Comparison of ENCODE assay signal across 8 cellular contexts in genomic region chr3:184334470-184335158, GRCh38. TPM values are rescaled to one million over a fixed set of nuclear protein-coding genes. Genes with fewer than 3 reads are reported as not detected.
DNase-seq lines count a peak whose midpoint lies in the region; ATAC-seq, FAIRE-seq and TF ChIP-seq lines count a peak whose summit lies in the region.

No MANE protein-coding gene starts in this region.

- H3K4me1 Mint-ChIP-seq in Caco-2 (ENCODE audit: low read depth, unreplicated experiment) = no peaks in the 10 kb centered on the region
- H3K4me1 Mint-ChIP-seq in memory B cell = peaks cover 17% of the 10 kb centered on the region

- TF ChIP-seq CTCF in Caco-2 (IDR thresholded peaks at IDR 0.05; ENCODE audit: insufficient read depth in 1 of 2, low read depth in 1 of 2, low read length in 1 of 2, severe bottlenecking in 1 of 2, unreplicated experiment in 1 of 2) = no peak
- no peak for TF ChIP-seq CTCF in K562 (IDR thresholded peaks at IDR 0.05 in 2 of 3, conservative IDR thresholded peaks at IDR 0.05 in 1 of 3; ENCODE audit: insufficient read depth in 2 of 3, low read depth in 1 of 3, low read length in 3 of 3)
- no peak for TF ChIP-seq CTCF in upper lobe of left lung (IDR thresholded peaks at IDR 0.05)

- H3K27me3 ChIP-seq in Caco-2 (replicated peaks; ENCODE audit: control insufficient read depth, insufficient read depth, low read length) (no peaks in the 10 kb centered on the region), SJSA1 (replicated peaks) (no peaks in the 10 kb centered on the region), K562 (ENCODE audit: control insufficient read depth in 2 of 2, insufficient read depth in 2 of 2, low read length in 2 of 2) (no peaks in the 10 kb centered on the region), upper lobe of left lung (no peaks in the 10 kb centered on the region)

- H3K9ac ChIP-seq in K562 (ENCODE audit: insufficient read depth in 1 of 2, low read depth in 2 of 2, low read length in 2 of 2) = peak overlapping the region in 1 of 2 experiments; percentile 56; a peak in 1 of 4 replicates

- TF ChIP-seq POLR2A in K562 (conservative IDR thresholded peaks at IDR 0.05) (no peak), upper lobe of left lung (IDR thresholded peaks at IDR 0.05) (no peak)

- H3K36me3 ChIP-seq in Caco-2 (ENCODE audit: control insufficient read depth, insufficient read depth, low read length) = peaks cover 6% of the 10 kb centered on the region
- H3K36me3 ChIP-seq in SJSA1 = peaks cover 63% of the 10 kb centered on the region
- H3K36me3 ChIP-seq in K562 (ENCODE audit: control insufficient read depth, insufficient read depth, low read length) = peaks cover 59% of the 10 kb centered on the region
- peaks cover 37 to 59% (median 49%) of the 10 kb centered on the region in 4 donors for H3K36me3 ChIP-seq in upper lobe of left lung

- POLR2A ChIA-PET in Caco-2 (lab: Charles Lee) = no interaction called here
- POLR2A ChIA-PET in K562 (lab: Yijun Ruan, JAX) = no interaction called here

- TF ChIP-seq RAD21 in K562 (CRISPR knock-in tag; conservative IDR thresholded peaks at IDR 0.05 in 1 of 2, IDR thresholded peaks at IDR 0.05 in 1 of 2) = no peak

- H4K20me1 ChIP-seq in K562 (replicated peaks; ENCODE audit: control insufficient read depth, insufficient read depth, low read length) = peaks cover 24% of the 10 kb centered on the region

- H3K4me2 ChIP-seq in K562 (ENCODE audit: insufficient read depth, low read length) = no peak overlapping the region

- H3K9me3 ChIP-seq in Caco-2 (no peaks in the 10 kb centered on the region), SJSA1 (replicated peaks) (no peaks in the 10 kb centered on the region), K562 (replicated peaks; ENCODE audit: control insufficient read depth, insufficient read depth, low read depth, low read length) (no peaks in the 10 kb centered on the region), upper lobe of left lung (no peaks in the 10 kb centered on the region)

- peaks cover 11% of the 10 kb centered on the region for H3K9me1 ChIP-seq in K562 (ENCODE audit: control insufficient read depth, insufficient read depth, low read length)

- H3K4me3 ChIP-seq in Caco-2 (ENCODE audit: low read depth, low read length) = no peak overlapping the region
- no peak overlapping the region for H3K4me3 ChIP-seq in SJSA1
- no peak overlapping the region for H3K4me3 ChIP-seq in K562
- no peak overlapping the region for H3K4me3 ChIP-seq in upper lobe of left lung

- H3K27ac Mint-ChIP-seq in Caco-2 (ENCODE audit: unreplicated experiment) = peak overlapping the region; percentile 53
- H3K27ac Mint-ChIP-seq in memory B cell = peak overlapping the region; percentile 52

- TF ChIP-seq EP300 in K562 (IDR thresholded peaks at IDR 0.05; ENCODE audit: low read length) (no peak), upper lobe of left lung (IDR thresholded peaks at IDR 0.05) (no peak)

- 32% methylated on average over 15 of the region's 15 CpGs for WGBS in K562 (ENCODE audit: insufficient coverage, low coverage, missing lambda C conversion rate)
- 79 to 83% methylated on average over 15 of the region's 15 CpGs for WGBS in upper lobe of left lung, 2 donors

- CTCF ChIA-PET in Caco-2 (lab: Charles Lee) = no interaction called here
- CTCF ChIA-PET in K562 (lab: Yijun Ruan, JAX; ENCODE audit: low intra/inter-chr PET ratio) = no interaction called here

- ATAC-seq in K562 (peak; percentile 48), memory B cell (ENCODE audit: low read depth) (no peak), upper lobe of left lung (ENCODE audit: low FRiP score in 2 of 2) (no peak), GM21576 (IDR thresholded peaks at IDR 0.05; ENCODE audit: unreplicated experiment) (no peak), GM21786 (IDR thresholded peaks at IDR 0.05; ENCODE audit: unreplicated experiment) (no peak)

- H3K4me3 Mint-ChIP-seq in Caco-2 (ENCODE audit: unreplicated experiment) (no peak overlapping the region), memory B cell (peak overlapping the region; percentile 33)

- peaks cover 17% of the 10 kb centered on the region for H3K79me2 ChIP-seq in K562 (ENCODE audit: control insufficient read depth, insufficient read depth, low read length)

- H3K4me1 ChIP-seq in Caco-2 (no peaks in the 10 kb centered on the region), SJSA1 (replicated peaks) (peaks cover 68% of the 10 kb centered on the region), K562 (replicated peaks in 1 of 2; ENCODE audit: control insufficient read depth in 2 of 2, insufficient read depth in 2 of 2, low read length in 2 of 2) (peaks cover 51 to 62% of the 10 kb centered on the region in 2 experiments), upper lobe of left lung (peaks cover 32 to 47% (median 39%) of the 10 kb centered on the region in 4 donors)

- DNase-seq in Caco-2 = no peak
- DNase-seq in SJSA1 (ENCODE audit: low read depth in 1 of 2, low spot score in 2 of 2) = peak; percentile 54 to 83
- DNase-seq in K562 (ENCODE audit: extremely low read depth in 1 of 4, low spot score in 3 of 4) = peak in 2 of 4 experiments; percentile 62 to 76
- no peak for DNase-seq in memory B cell (ENCODE audit: low spot score in 2 of 2)
- DNase-seq in upper lobe of left lung = peak in 1 of 2 donors; percentile 83
- no peak for DNase-seq in COLO668 (lab: John Stamatoyannopoulos, UW; ENCODE audit: unreplicated experiment)

- BruUV-seq in Caco-2 (replicated peaks; lab: Mats Ljungman, UMichigan) (TSS peak; percentile 20), K562 (replicated peaks; lab: Mats Ljungman, UMichigan) (no TSS peak)

- intact Hi-C loops in Caco-2 (cut with micrococcal nuclease; ENCODE audit: unreplicated experiment) (no loop called here), K562 (cut with micrococcal nuclease) (no loop called here)

- in situ Hi-C loops in K562 (cut with MboI) = no loop called here

- H3K27me3 Mint-ChIP-seq in Caco-2 (ENCODE audit: insufficient read depth, unreplicated experiment) = no peaks in the 10 kb centered on the region
- H3K27me3 Mint-ChIP-seq in memory B cell = peaks cover 6% of the 10 kb centered on the region

- H3K27ac ChIP-seq in SJSA1 (peak overlapping the region; percentile 81), K562 (ENCODE audit: extremely low read depth, low read depth, low read length) (peak overlapping the region; percentile 83), upper lobe of left lung (peak overlapping the region; percentile 93 to 97 (median 95))

- no peak overlapping the region for H2AFZ ChIP-seq in K562 (ENCODE audit: low read depth, low read length)

- peak; percentile 87 for FAIRE-seq in K562 (lab: Jason Lieb, UNC)

- no peaks in the 10 kb centered on the region for H3K9me3 Mint-ChIP-seq in Caco-2 (ENCODE audit: unreplicated experiment)
- H3K9me3 Mint-ChIP-seq in memory B cell = no peaks in the 10 kb centered on the region

- H3K36me3 Mint-ChIP-seq in Caco-2 (ENCODE audit: insufficient read depth, unreplicated experiment) (peaks cover 93% of the 10 kb centered on the region), memory B cell (peaks cover 13% of the 10 kb centered on the region)

RNA-seq across cellular contexts. Expression of gene FAM131A, which starts 2.8 kb away (rescaled TPM):
- total RNA-seq in Caco-2 (2022) (6.1 and 6.7 TPM in 2 replicates), K562 (2014; rRNA removed) (11.1 and 12.9 TPM in 2 replicates), K562 (2014; rRNA removed; fragmentation: Illumina TruSeq; extraction: Trizol) (2.8 and 3.6 TPM in 2 replicates), K562 (2015; rRNA removed; fragmentation: Illumina TruSeq; extraction: Trizol) (4.3 and 5.3 TPM in 2 replicates), K562 (2021) (8.9 and 9.1 TPM in 2 replicates), upper lobe of left lung (10 to 100 TPM; 14.8 to 52.7 (median 25.2) TPM)
- total RNA-seq in SJSA1 (2014; rRNA removed; shearing (Covaris generic)) = 13.9 and 14.4 TPM in 2 replicates
- total RNA-seq in K562 (2011; cell fraction: chromatin; rRNA removed; ENCODE audit: low replicate concordance) = 29.4 and 66.9 TPM in 2 replicates
- total RNA-seq in K562 (2011; cell fraction: nucleolus; rRNA removed) = 33.2 and 33.8 TPM in 2 replicates
- 38.1 and 45.6 TPM in 2 replicates for total RNA-seq in K562 (2011; cell fraction: nucleoplasm; rRNA removed)
- polyA plus RNA-seq in K562 (2011; rRNA removed) (11.0 and 11.7 TPM in 2 replicates), K562 (2014; fragmentation: Illumina TruSeq; extraction: Trizol) (3.8 and 5.1 TPM in 2 replicates), K562 (2014; fragmentation: Nextera tagmentation; extraction: Ambion mirVana) (1 to 10 TPM in 1 of 2 experiments, under 1 TPM in 1; 0.48 to 1.4 TPM), K562 (2014; rRNA removed) (9.4 and 9.8 TPM in 2 replicates)
- 16.4 and 28.8 TPM in 2 replicates for polyA plus RNA-seq in K562 (2011; cell fraction: cytosol; rRNA removed)
- 22.8 and 31.3 TPM in 2 replicates for polyA plus RNA-seq in K562 (2011; cell fraction: nucleus; rRNA removed)
- 7.3 and 11.6 TPM in 2 replicates for polyA plus RNA-seq in K562 (2012)
- polyA minus RNA-seq in K562 (2011; rRNA and poly(A)+ RNA removed) = 5.0 and 9.2 TPM in 2 replicates
- polyA minus RNA-seq in K562 (2011; cell fraction: cytosol; rRNA and poly(A)+ RNA removed) = 5.5 and 12.1 TPM in 2 replicates
- polyA minus RNA-seq in K562 (2011; cell fraction: nucleus; rRNA and poly(A)+ RNA removed) = 5.3 and 8.0 TPM in 2 replicates

RNA-seq across cellular contexts. Expression of gene EIF4G1, which starts 20.2 kb away (rescaled TPM):
- 410 and 423 TPM in 2 replicates for total RNA-seq in Caco-2 (2022)
- total RNA-seq in SJSA1 (2014; rRNA removed; shearing (Covaris generic)) = 250 and 257 TPM in 2 replicates
- total RNA-seq in K562 (2011; cell fraction: chromatin; rRNA removed; ENCODE audit: low replicate concordance) = 281 and 575 TPM in 2 replicates
- 207 and 253 TPM in 2 replicates for total RNA-seq in K562 (2011; cell fraction: nucleolus; rRNA removed)
- 202 and 220 TPM in 2 replicates for total RNA-seq in K562 (2011; cell fraction: nucleoplasm; rRNA removed)
- 299 and 324 TPM in 2 replicates for total RNA-seq in K562 (2014; rRNA removed)
- 117 and 129 TPM in 2 replicates for total RNA-seq in K562 (2014; rRNA removed; fragmentation: Illumina TruSeq; extraction: Trizol)
- total RNA-seq in K562 (2015; rRNA removed; fragmentation: Illumina TruSeq; extraction: Trizol) = 141 and 154 TPM in 2 replicates
- total RNA-seq in K562 (2021) = 493 and 505 TPM in 2 replicates
- 155 and 197 TPM in 2 replicates for polyA plus RNA-seq in K562 (2011; rRNA removed)
- 158 and 307 TPM in 2 replicates for polyA plus RNA-seq in K562 (2011; cell fraction: cytosol; rRNA removed)
- polyA plus RNA-seq in K562 (2011; cell fraction: nucleus; rRNA removed) = 252 and 363 TPM in 2 replicates
- polyA plus RNA-seq in K562 (2012) = 182 and 302 TPM in 2 replicates
- 343 and 378 TPM in 2 replicates for polyA plus RNA-seq in K562 (2014; fragmentation: Illumina TruSeq; extraction: Trizol)
- 1 to 10 TPM; 4.6 to 6.5 TPM for polyA plus RNA-seq in K562 (2014; fragmentation: Nextera tagmentation; extraction: Ambion mirVana)
- 216 and 241 TPM in 2 replicates for polyA plus RNA-seq in K562 (2014; rRNA removed)
- polyA minus RNA-seq in K562 (2011; rRNA and poly(A)+ RNA removed) = 200 and 276 TPM in 2 replicates
- 226 and 260 TPM in 2 replicates for polyA minus RNA-seq in K562 (2011; cell fraction: cytosol; rRNA and poly(A)+ RNA removed)
- polyA minus RNA-seq in K562 (2011; cell fraction: nucleus; rRNA and poly(A)+ RNA removed) = 82.8 and 104 TPM in 2 replicates
- total RNA-seq in upper lobe of left lung = 100 to 1,000 TPM; 278 to 408 (median 326) TPM

RNA-seq across cellular contexts. Expression of gene CLCN2, which starts 26.8 kb away (rescaled TPM):
- total RNA-seq in Caco-2 (2022) (23.0 and 28.6 TPM in 2 replicates), K562 (2014; rRNA removed) (8.9 and 12.9 TPM in 2 replicates), K562 (2014; rRNA removed; fragmentation: Illumina TruSeq; extraction: Trizol) (4.1 and 5.2 TPM in 2 replicates), K562 (2015; rRNA removed; fragmentation: Illumina TruSeq; extraction: Trizol) (6.9 TPM in 2 replicates), K562 (2021) (13.5 and 14.0 TPM in 2 replicates), upper lobe of left lung (10 to 100 TPM in 1 of 6 donors, 1 to 10 TPM in 5; 3.0 to 14.7 (median 5.3) TPM)
- 8.8 and 11.6 TPM in 2 replicates for total RNA-seq in SJSA1 (2014; rRNA removed; shearing (Covaris generic))
- 48.8 and 135 TPM in 2 replicates for total RNA-seq in K562 (2011; cell fraction: chromatin; rRNA removed; ENCODE audit: low replicate concordance)
- 68.7 and 80.4 TPM in 2 replicates for total RNA-seq in K562 (2011; cell fraction: nucleolus; rRNA removed)
- total RNA-seq in K562 (2011; cell fraction: nucleoplasm; rRNA removed) = 60.3 and 66.2 TPM in 2 replicates
- polyA plus RNA-seq in K562 (2011; rRNA removed) (5.7 and 10.9 TPM in 2 replicates), K562 (2014; fragmentation: Illumina TruSeq; extraction: Trizol) (9.4 and 10.2 TPM in 2 replicates), K562 (2014; fragmentation: Nextera tagmentation; extraction: Ambion mirVana) (under 1 TPM; 0.10 to 0.39 TPM), K562 (2014; rRNA removed) (12.8 and 14.4 TPM in 2 replicates)
- 5.9 and 9.1 TPM in 2 replicates for polyA plus RNA-seq in K562 (2011; cell fraction: cytosol; rRNA removed)
- polyA plus RNA-seq in K562 (2011; cell fraction: nucleus; rRNA removed) = 58.7 and 74.2 TPM in 2 replicates
- polyA plus RNA-seq in K562 (2012) = 9.7 and 11.6 TPM in 2 replicates
- polyA minus RNA-seq in K562 (2011; rRNA and poly(A)+ RNA removed) = 7.4 and 9.0 TPM in 2 replicates
- polyA minus RNA-seq in K562 (2011; cell fraction: cytosol; rRNA and poly(A)+ RNA removed) = 6.6 and 7.6 TPM in 2 replicates
- 30.6 and 37.0 TPM in 2 replicates for polyA minus RNA-seq in K562 (2011; cell fraction: nucleus; rRNA and poly(A)+ RNA removed)

RNA-seq across cellular contexts. Expression of gene POLR2H, which starts 26.9 kb away (rescaled TPM):
- 96.4 and 101 TPM in 2 replicates for total RNA-seq in Caco-2 (2022)
- 101 and 103 TPM in 2 replicates for total RNA-seq in SJSA1 (2014; rRNA removed; shearing (Covaris generic))
- 300 and 317 TPM in 2 replicates for total RNA-seq in K562 (2011; cell fraction: chromatin; rRNA removed; ENCODE audit: low replicate concordance)
- 170 and 180 TPM in 2 replicates for total RNA-seq in K562 (2011; cell fraction: nucleolus; rRNA removed)
- 229 and 244 TPM in 2 replicates for total RNA-seq in K562 (2011; cell fraction: nucleoplasm; rRNA removed)
- total RNA-seq in K562 (2014; rRNA removed) = 128 and 149 TPM in 2 replicates
- 160 and 175 TPM in 2 replicates for total RNA-seq in K562 (2014; rRNA removed; fragmentation: Illumina TruSeq; extraction: Trizol)
- 145 and 147 TPM in 2 replicates for total RNA-seq in K562 (2015; rRNA removed; fragmentation: Illumina TruSeq; extraction: Trizol)
- total RNA-seq in K562 (2021) = 134 and 135 TPM in 2 replicates
- 289 and 319 TPM in 2 replicates for polyA plus RNA-seq in K562 (2011; rRNA removed)
- 191 and 459 TPM in 2 replicates for polyA plus RNA-seq in K562 (2011; cell fraction: cytosol; rRNA removed)
- 324 and 334 TPM in 2 replicates for polyA plus RNA-seq in K562 (2011; cell fraction: nucleus; rRNA removed)
- 100 and 156 TPM in 2 replicates for polyA plus RNA-seq in K562 (2012)
- polyA plus RNA-seq in K562 (2014; fragmentation: Illumina TruSeq; extraction: Trizol) = 220 and 222 TPM in 2 replicates
- 100 to 1,000 TPM; 502 to 512 TPM for polyA plus RNA-seq in K562 (2014; fragmentation: Nextera tagmentation; extraction: Ambion mirVana)
- polyA plus RNA-seq in K562 (2014; rRNA removed) = 245 and 256 TPM in 2 replicates
- polyA minus RNA-seq in K562 (2011; rRNA and poly(A)+ RNA removed) = 167 and 184 TPM in 2 replicates
- polyA minus RNA-seq in K562 (2011; cell fraction: cytosol; rRNA and poly(A)+ RNA removed) = 56.9 and 60.7 TPM in 2 replicates
- polyA minus RNA-seq in K562 (2011; cell fraction: nucleus; rRNA and poly(A)+ RNA removed) = 51.2 and 86.4 TPM in 2 replicates
- 100 to 1,000 TPM in 1 of 6 donors, 10 to 100 TPM in 5; 41.4 to 235 (median 66.2) TPM for total RNA-seq in upper lobe of left lung

RNA-seq across cellular contexts. Expression of gene PSMD2, which starts 35.6 kb away (rescaled TPM):
- total RNA-seq in Caco-2 (2022) = 285 and 294 TPM in 2 replicates
- total RNA-seq in SJSA1 (2014; rRNA removed; shearing (Covaris generic)) = 423 and 627 TPM in 2 replicates
- 569 and 758 TPM in 2 replicates for total RNA-seq in K562 (2011; cell fraction: chromatin; rRNA removed; ENCODE audit: low replicate concordance)
- total RNA-seq in K562 (2011; cell fraction: nucleolus; rRNA removed) = 352 and 373 TPM in 2 replicates
- 287 and 361 TPM in 2 replicates for total RNA-seq in K562 (2011; cell fraction: nucleoplasm; rRNA removed)
- total RNA-seq in K562 (2014; rRNA removed) = 484 and 524 TPM in 2 replicates
- 257 and 258 TPM in 2 replicates for total RNA-seq in K562 (2014; rRNA removed; fragmentation: Illumina TruSeq; extraction: Trizol)
- 297 and 320 TPM in 2 replicates for total RNA-seq in K562 (2015; rRNA removed; fragmentation: Illumina TruSeq; extraction: Trizol)
- total RNA-seq in K562 (2021) = 325 and 373 TPM in 2 replicates
- 283 and 295 TPM in 2 replicates for polyA plus RNA-seq in K562 (2011; rRNA removed)
- 315 and 469 TPM in 2 replicates for polyA plus RNA-seq in K562 (2011; cell fraction: cytosol; rRNA removed)
- 330 and 385 TPM in 2 replicates for polyA plus RNA-seq in K562 (2011; cell fraction: nucleus; rRNA removed)
- 320 and 409 TPM in 2 replicates for polyA plus RNA-seq in K562 (2012)
- polyA plus RNA-seq in K562 (2014; fragmentation: Illumina TruSeq; extraction: Trizol) = 313 and 341 TPM in 2 replicates
- 100 to 1,000 TPM; 152 to 173 TPM for polyA plus RNA-seq in K562 (2014; fragmentation: Nextera tagmentation; extraction: Ambion mirVana)
- polyA plus RNA-seq in K562 (2014; rRNA removed) = 221 and 276 TPM in 2 replicates
- polyA minus RNA-seq in K562 (2011; rRNA and poly(A)+ RNA removed) = 414 and 507 TPM in 2 replicates
- 275 and 325 TPM in 2 replicates for polyA minus RNA-seq in K562 (2011; cell fraction: cytosol; rRNA and poly(A)+ RNA removed)
- 117 and 180 TPM in 2 replicates for polyA minus RNA-seq in K562 (2011; cell fraction: nucleus; rRNA and poly(A)+ RNA removed)
- 100 to 1,000 TPM; 144 to 259 (median 165) TPM for total RNA-seq in upper lobe of left lung

Comparison
In these comparisons a context has a peak if more than half of its experiments do, and no peak if none do; other contexts are left out.
1. DNase-seq: peak in SJSA1 (2 of 2); none in Caco-2 (0 of 2), memory B cell (0 of 2) and COLO668 (single experiment).
2. Peak in every context shown above with its lines, with median percentiles within 50 percentile points of each other: H3K27ac ChIP-seq.